In genomic region chr11:2797741-2798361, GRCh38 we compare ENCODE assay signal across 17 cellular contexts.
DNase-seq lines count a peak whose midpoint lies in the region; ATAC-seq, FAIRE-seq and TF ChIP-seq lines count a peak whose summit lies in the region.
"Had no signal": no experiment of that assay in that cellular context is flagged by ENCODE, and none has a peak within 500 bp of the region (broad histone marks: within the 10 kb centered on the region; RNA-seq: fewer than 3 reads in every experiment).

No MANE protein-coding gene starts in this region.

- no peak overlapping the region for H3K27ac Mint-ChIP-seq in activated naive CD4-positive, alpha-beta T cell treated with anti-CD3 and anti-CD28 coated beads for 36 hours
- no peak overlapping the region for H3K27ac Mint-ChIP-seq in natural killer cell treated with Interleukin-12 subunit alpha and Interleukin-12 subunit beta and Interleukin-15 and Interleukin-18, amount 100 ng/mL, for 72 hours
- H3K27ac Mint-ChIP-seq: CD8-positive, alpha-beta T cell; stimulated activated memory B cell treated with anti-CD40 and anti-IgM and Interleukin-4, amounts not matched to agents 10 μg/mL and 1 μg/mL and 100 μg/mL, for 72 hours had no signal

- TF ChIP-seq EP300 in transverse colon (IDR thresholded peaks at IDR 0.05; ENCODE audit: low read depth) = no peak

- no peaks in the 10 kb centered on the region for H3K9me3 ChIP-seq in transverse colon
- H3K9me3 ChIP-seq: esophagus muscularis mucosa, vagina had no signal

- no peaks in the 10 kb centered on the region for H3K4me1 Mint-ChIP-seq in activated naive CD4-positive, alpha-beta T cell treated with anti-CD3 and anti-CD28 coated beads for 36 hours (ENCODE audit: low read depth)
- no peaks in the 10 kb centered on the region for H3K4me1 Mint-ChIP-seq in natural killer cell treated with Interleukin-12 subunit alpha and Interleukin-12 subunit beta and Interleukin-15 and Interleukin-18, amount 100 ng/mL, for 72 hours (ENCODE audit: low read depth in 2 of 2)

- no peaks in the 10 kb centered on the region for H3K9me3 Mint-ChIP-seq in activated naive CD4-positive, alpha-beta T cell treated with anti-CD3 and anti-CD28 coated beads for 36 hours
- H3K9me3 Mint-ChIP-seq in natural killer cell treated with Interleukin-12 subunit alpha and Interleukin-12 subunit beta and Interleukin-15 and Interleukin-18, amount 100 ng/mL, for 72 hours = no peaks in the 10 kb centered on the region
- H3K9me3 Mint-ChIP-seq: CD8-positive, alpha-beta T cell had no signal

- H3K27me3 ChIP-seq in dorsolateral prefrontal cortex (peaks cover 0 to 9% (median 0%) of the 10 kb centered on the region in 45 donors), transverse colon (no peaks in the 10 kb centered on the region)
- H3K27me3 ChIP-seq: esophagus muscularis mucosa, vagina had no signal

- CTCF ChIA-PET in activated naive CD4-positive, alpha-beta T cell treated with anti-CD3 and anti-CD28 coated beads for 36 hours (lab: Charles Lee) = no interaction called here

- FAIRE-seq in urothelium cell line (lab: Jason Lieb, UNC) = no peak

- in situ Hi-C loops in transverse colon (cut with MboI; ENCODE audit: low pct_ligation_motif_present in 1 of 4, low pct_unique_long_range_greater_than_20kb in 1 of 4, low sequenced_read_pairs in 3 of 4) = no loop called here

- DNase-seq in activated naive CD4-positive, alpha-beta T cell treated with anti-CD3 and anti-CD28 coated beads for 36 hours = peak; percentile 3
- no peak for DNase-seq in activated naive CD4-positive, alpha-beta T cell treated with Interleukin-2 at 50 U/mL for 16 hours
- DNase-seq in dorsolateral prefrontal cortex = peak in 7 of 10 donors; percentile 11 to 34 (median 26)
- peak; percentile 55 for DNase-seq in natural killer cell treated with Interleukin-12 subunit alpha and Interleukin-12 subunit beta and Interleukin-15 and Interleukin-18, amount 100 ng/mL, for 72 hours (ENCODE audit: low spot score)
- peak; percentile 7 for DNase-seq in transverse colon
- no peak for DNase-seq in urothelium cell line (ENCODE audit: low spot score)
- DNase-seq: ACHN; activated CD4-positive, alpha-beta T cell treated with anti-CD3 and anti-CD28 coated beads, Interleukin-2, amount 50 U/mL, for 4 hours; brain microvascular endothelial cell; NCI-H187 treated with DMSO at 0.1 percent for 48 hours had no signal

- no peaks in the 10 kb centered on the region for H3K4me1 ChIP-seq in transverse colon
- H3K4me1 ChIP-seq: SJSA1, vagina had no signal

- no peak for ATAC-seq in natural killer cell treated with Interleukin-12 subunit alpha and Interleukin-12 subunit beta and Interleukin-15 and Interleukin-18, amount 100 ng/mL, for 72 hours
- ATAC-seq in GM21526 (IDR thresholded peaks at IDR 0.05; ENCODE audit: low FRiP score, unreplicated experiment) (no peak), GM19035 (IDR thresholded peaks at IDR 0.05; ENCODE audit: unreplicated experiment) (no peak)
- ATAC-seq: CD8-positive, alpha-beta T cell; stimulated activated memory B cell treated with anti-CD40 and anti-IgM and Interleukin-4, amounts not matched to agents 10 μg/mL and 1 μg/mL and 100 μg/mL, for 72 hours had no signal

- no peaks in the 10 kb centered on the region for H3K36me3 Mint-ChIP-seq in activated naive CD4-positive, alpha-beta T cell treated with anti-CD3 and anti-CD28 coated beads for 36 hours (ENCODE audit: low read depth)
- H3K36me3 Mint-ChIP-seq in natural killer cell treated with Interleukin-12 subunit alpha and Interleukin-12 subunit beta and Interleukin-15 and Interleukin-18, amount 100 ng/mL, for 72 hours = no peaks in the 10 kb centered on the region

- no peak for TF ChIP-seq POLR2A in transverse colon (IDR thresholded peaks at IDR 0.05)

- intact Hi-C loops in activated naive CD4-positive, alpha-beta T cell treated with anti-CD3 and anti-CD28 coated beads for 36 hours (cut with micrococcal nuclease) = no loop called here
- intact Hi-C loops in dorsolateral prefrontal cortex (cut with DNase I) (no loop called here), transverse colon (cut with DNase I; ENCODE audit: low total_unique reads) (no loop called here)

- no peak overlapping the region for H3K27ac ChIP-seq in dorsolateral prefrontal cortex
- H3K27ac ChIP-seq in transverse colon = no peak overlapping the region
- H3K27ac ChIP-seq: brain microvascular endothelial cell, esophagus muscularis mucosa, SJSA1, vagina had no signal

- no peaks in the 10 kb centered on the region for H3K36me3 ChIP-seq in transverse colon
- H3K36me3 ChIP-seq: brain microvascular endothelial cell, esophagus muscularis mucosa, SJSA1, vagina had no signal

- H3K4me3 Mint-ChIP-seq in activated naive CD4-positive, alpha-beta T cell treated with anti-CD3 and anti-CD28 coated beads for 36 hours = no peak overlapping the region
- no peak overlapping the region for H3K4me3 Mint-ChIP-seq in natural killer cell treated with Interleukin-12 subunit alpha and Interleukin-12 subunit beta and Interleukin-15 and Interleukin-18, amount 100 ng/mL, for 72 hours
- H3K4me3 Mint-ChIP-seq: CD8-positive, alpha-beta T cell; stimulated activated memory B cell treated with anti-CD40 and anti-IgM and Interleukin-4, amounts not matched to agents 10 μg/mL and 1 μg/mL and 100 μg/mL, for 72 hours had no signal

- WGBS in transverse colon (ENCODE audit: low coverage in 1 of 2), 2 donors = 97% methylated on average over 9 of the region's 9 CpGs; no CpG with 5 or more reads in 1 of the 2 donors

- H3K4me3 ChIP-seq in dorsolateral prefrontal cortex (no peak overlapping the region), transverse colon (no peak overlapping the region)
- H3K4me3 ChIP-seq: esophagus muscularis mucosa, SJSA1, vagina had no signal

- H3K27me3 Mint-ChIP-seq in activated naive CD4-positive, alpha-beta T cell treated with anti-CD3 and anti-CD28 coated beads for 36 hours (ENCODE audit: low read depth) = no peaks in the 10 kb centered on the region
- peaks cover 7 to 22% of the 10 kb centered on the region in 2 donors for H3K27me3 Mint-ChIP-seq in natural killer cell treated with Interleukin-12 subunit alpha and Interleukin-12 subunit beta and Interleukin-15 and Interleukin-18, amount 100 ng/mL, for 72 hours
- H3K27me3 Mint-ChIP-seq: stimulated activated memory B cell treated with anti-CD40 and anti-IgM and Interleukin-4, amounts not matched to agents 10 μg/mL and 1 μg/mL and 100 μg/mL, for 72 hours had no signal

- no peak for TF ChIP-seq CTCF in dorsolateral prefrontal cortex (IDR thresholded peaks at IDR 0.05 in 54 of 56, conservative IDR thresholded peaks at IDR 0.05 in 2 of 56; ENCODE audit: low read depth in 1 of 56, partially characterized antibody in 56 of 56)
- TF ChIP-seq CTCF in transverse colon (IDR thresholded peaks at IDR 0.05) = no peak

Comparison
In these comparisons a context has a peak if more than half of its experiments do, and no peak if none do; other contexts are left out.
1. DNase-seq: peak in activated naive CD4-positive, alpha-beta T cell treated with anti-CD3 and anti-CD28 coated beads for 36 hours (single experiment), dorsolateral prefrontal cortex (7 of 10), natural killer cell treated with Interleukin-12 subunit alpha and Interleukin-12 subunit beta and Interleukin-15 and Interleukin-18, amount 100 ng/mL, for 72 hours (single experiment) and transverse colon (single experiment); none in activated naive CD4-positive, alpha-beta T cell treated with Interleukin-2 at 50 U/mL for 16 hours (single experiment) and urothelium cell line (single experiment).